Comparison of ENCODE assay signal across 30 cellular contexts in genomic region chr9:114896344-114896743, GRCh38. TPM values are rescaled to one million over a fixed set of nuclear protein-coding genes. Genes with fewer than 3 reads are reported as not detected.
DNase-seq lines count a peak whose midpoint lies in the region; ATAC-seq, FAIRE-seq and TF ChIP-seq lines count a peak whose summit lies in the region.
"Had no signal": no experiment of that assay in that cellular context is flagged by ENCODE, and none has a peak within 500 bp of the region (broad histone marks: within the 10 kb centered on the region; RNA-seq: fewer than 3 reads in every experiment).

No MANE protein-coding gene starts in this region.

- no peaks in the 10 kb centered on the region for H3K79me2 ChIP-seq in ACC112 (ENCODE audit: control insufficient read depth, insufficient read depth, low read length, unreplicated experiment)
- H3K79me2 ChIP-seq in PC-9 (ENCODE audit: low read depth), result no peaks in the 10 kb centered on the region

- no peak overlapping the region for H3K4me3 Mint-ChIP-seq in central memory CD8-positive, alpha-beta T cell

- TF ChIP-seq CTCF in A549 (IDR thresholded peaks at IDR 0.05), result no peak
- no peak for TF ChIP-seq CTCF in PC-9 (conservative IDR thresholded peaks at IDR 0.05)
- TF ChIP-seq CTCF in dorsolateral prefrontal cortex (IDR thresholded peaks at IDR 0.05 in 54 of 56, conservative IDR thresholded peaks at IDR 0.05 in 2 of 56; ENCODE audit: low read depth in 1 of 56, partially characterized antibody in 56 of 56), result no peak

- peaks cover 30% of the 10 kb centered on the region for H3F3A ChIP-seq in PC-9 (ENCODE audit: insufficient read depth, low read depth)

- POLR2A ChIA-PET in A549 (lab: Yijun Ruan, JAX), result no interaction called here
- POLR2A ChIA-PET in PC-9 (lab: Charles Lee; ENCODE audit: unreplicated experiment), result no interaction called here

- H4K20me1 ChIP-seq in PC-9 (ENCODE audit: insufficient read depth), result no peaks in the 10 kb centered on the region

- H3K9me3 Mint-ChIP-seq in central memory CD8-positive, alpha-beta T cell, result no peaks in the 10 kb centered on the region

- no peak for TF ChIP-seq POLR2A in A549 (IDR thresholded peaks at IDR 0.05; ENCODE audit: low read length)

- H3K27me3 ChIP-seq in ACC112 (ENCODE audit: insufficient read depth, low read length), result no peaks in the 10 kb centered on the region
- no peaks in the 10 kb centered on the region for H3K27me3 ChIP-seq in PC-9 (ENCODE audit: insufficient read depth, low read depth)
- peaks cover 0 to 9% (median 0%) of the 10 kb centered on the region in 45 donors for H3K27me3 ChIP-seq in dorsolateral prefrontal cortex
- H3K27me3 ChIP-seq: Peyer's patch had no signal

- no peak for TF ChIP-seq RAD21 in A549 (conservative IDR thresholded peaks at IDR 0.05 in 1 of 2, IDR thresholded peaks at IDR 0.05 in 1 of 2)

- H3K4me1 Mint-ChIP-seq in central memory CD8-positive, alpha-beta T cell, result peaks cover 40% of the 10 kb centered on the region

- H3K27ac Mint-ChIP-seq in central memory CD8-positive, alpha-beta T cell (ENCODE audit: low read depth), result peak overlapping the region; percentile 78

- H3K4me2 ChIP-seq in A549 (no peak overlapping the region), PC-9 (no peak overlapping the region)
- H3K4me2 ChIP-seq: SK-N-SH had no signal

- CTCF ChIA-PET in A549 (lab: Yijun Ruan, JAX) (interaction anchor here (0.9 to 2.3 kb wide), 5 partner anchors 10 to 234 kb away, joined by 3 to 13 read pairs (median 5); no protein-coding TSS in a partner anchor), PC-9 (lab: Charles Lee) (no interaction called here)

- H3K27ac ChIP-seq in A549 (peak overlapping the region; percentile 65 to 77; a peak in 4 of 6 replicates), ACC112 (ENCODE audit: low read depth, low read length) (peak overlapping the region; percentile 95), PC-9 (peak overlapping the region; percentile 88), dorsolateral prefrontal cortex (no peak overlapping the region)
- H3K27ac ChIP-seq: HL-60, Peyer's patch had no signal

- TF ChIP-seq EP300 in A549 (IDR thresholded peaks at IDR 0.05), result no peak

- FAIRE-seq in A549 (lab: Jason Lieb, UNC), result no peak
- FAIRE-seq: GM12892, GM19239, H1 had no signal

- no peak for ATAC-seq in A549
- no peak for ATAC-seq in central memory CD8-positive, alpha-beta T cell (replicated peaks; ENCODE audit: extremely low read depth, poor library complexity, severe bottlenecking)

- intact Hi-C loops in PC-9 (cut with micrococcal nuclease; ENCODE audit: unreplicated experiment) (no loop called here), dorsolateral prefrontal cortex (cut with DNase I) (no loop called here)

- H3K36me3 Mint-ChIP-seq in central memory CD8-positive, alpha-beta T cell (ENCODE audit: insufficient read depth), result no peaks in the 10 kb centered on the region

- H3K9me3 ChIP-seq in A549 (no peaks in the 10 kb centered on the region), PC-9 (ENCODE audit: insufficient read depth, low read depth) (no peaks in the 10 kb centered on the region)
- H3K9me3 ChIP-seq: Peyer's patch, SK-N-SH had no signal

- no peak for DNase-seq in A549 (ENCODE audit: low read depth in 1 of 2, low spot score in 1 of 2)
- DNase-seq in PC-9, result no peak
- no peak for DNase-seq in central memory CD8-positive, alpha-beta T cell (ENCODE audit: low spot score in 2 of 2)
- no peak for DNase-seq in SK-N-DZ (ENCODE audit: low spot score)
- no peak for DNase-seq in effector CD4-positive, alpha-beta T cell
- no peak for DNase-seq in NCI-H2107 treated with DMSO at 0.1 percent for 48 hours (lab: John Stamatoyannopoulos, UW; ENCODE audit: unreplicated experiment)
- DNase-seq in dorsolateral prefrontal cortex, result no peak
- DNase-seq: ACHN, DMS153, DND-41, HCEC 1CT, Kasumi-1, MV-4-11, NCI-H1105, NCI-H1436 treated with DMSO at 0.1 percent for 48 hours, NCI-H1930, NCI-H2107, NCI-H2227 treated with DMSO at 0.1 percent for 48 hours, NCI-H526 treated with DMSO at 0.1 percent for 48 hours, Peyer's patch, SIG-M5, SK-N-SH had no signal

- no peak overlapping the region for H3K4me3 ChIP-seq in A549
- no peak overlapping the region for H3K4me3 ChIP-seq in ACC112 (ENCODE audit: low read depth, low read length)
- H3K4me3 ChIP-seq in PC-9, result no peak overlapping the region
- no peak overlapping the region for H3K4me3 ChIP-seq in dorsolateral prefrontal cortex
- H3K4me3 ChIP-seq: Peyer's patch had no signal

- H3K9me2 ChIP-seq in PC-9 (ENCODE audit: insufficient read depth), result no peaks in the 10 kb centered on the region
- H3K9me2 ChIP-seq: SK-N-SH had no signal

- no peaks in the 10 kb centered on the region for H3K36me3 ChIP-seq in ACC112 (ENCODE audit: insufficient read depth, low read length)
- H3K36me3 ChIP-seq in PC-9 (ENCODE audit: low read depth), result no peaks in the 10 kb centered on the region
- H3K36me3 ChIP-seq: Peyer's patch had no signal

- H3K4me1 ChIP-seq in A549 (peaks cover 41% of the 10 kb centered on the region), ACC112 (ENCODE audit: control insufficient read depth, insufficient read depth, low read length, unreplicated experiment) (peaks cover 50% of the 10 kb centered on the region), PC-9 (replicated peaks; ENCODE audit: insufficient read depth) (peaks cover 38% of the 10 kb centered on the region)

- BruUV-seq in PC-9 (replicated peaks; lab: Mats Ljungman, UMichigan), result no TSS peak

- no peak overlapping the region for H2AFZ ChIP-seq in ACC112 (ENCODE audit: low read length, unreplicated experiment)
- no peak overlapping the region for H2AFZ ChIP-seq in PC-9

- no peaks in the 10 kb centered on the region for H3K27me3 Mint-ChIP-seq in central memory CD8-positive, alpha-beta T cell

TF ChIP-seq in A549, 52 proteins besides CTCF, POLR2A, EP300 and RAD21:
- TF ChIP-seq MYC (IDR thresholded peaks at IDR 0.05; ENCODE audit: borderline replicate concordance, low read length) (no peak), MAX (IDR thresholded peaks at IDR 0.05) (no peak)

RNA-seq across cellular contexts. Expression of gene TNFSF8, which starts 34.0 kb away (rescaled TPM):
- not detected in 2 replicates for polyA plus RNA-seq in A549 (2011; rRNA removed)
- polyA plus RNA-seq in A549 (2012; cell fraction: cytosol; rRNA removed), result not detected in 2 replicates
- not detected in 2 replicates for polyA plus RNA-seq in A549 (2012; cell fraction: nucleus; rRNA removed)
- polyA plus RNA-seq in A549 (2017; fragmentation: RNase III; extraction: RNeasy Plus Mini Kit Qiagen cat#74134 plus additional on column Dnase treatment), result not detected in 3 replicates
- polyA minus RNA-seq in A549 (2011; rRNA and poly(A)+ RNA removed), result not detected in 2 replicates
- not detected in 2 replicates for total RNA-seq in PC-9 (2021)
- not detected in 2 replicates for polyA plus RNA-seq in SK-N-DZ (2014; cell fraction: cytosol; rRNA removed)
- polyA plus RNA-seq in SK-N-DZ (2014; cell fraction: nucleus; rRNA removed), result not detected in 2 replicates
- 1 to 10 TPM in 15 of 120 experiments, under 1 TPM in 79, not detected in 26; 0.20 to 3.1 (median 0.57) TPM for total RNA-seq in dorsolateral prefrontal cortex
- total RNA-seq: H1, M059J, NCI-H460 had no signal
- polyA plus RNA-seq: BJ, H1, SK-N-SH had no signal

Comparison
In these comparisons a context has a peak if more than half of its experiments do, and no peak if none do; other contexts are left out.
1. H3K27ac ChIP-seq: peak in A549 (2 of 2), ACC112 (single experiment) and PC-9 (single experiment); none in dorsolateral prefrontal cortex (0 of 59).